Comparison of ENCODE assay signal across 20 cellular contexts in the genomic region with DNA sequence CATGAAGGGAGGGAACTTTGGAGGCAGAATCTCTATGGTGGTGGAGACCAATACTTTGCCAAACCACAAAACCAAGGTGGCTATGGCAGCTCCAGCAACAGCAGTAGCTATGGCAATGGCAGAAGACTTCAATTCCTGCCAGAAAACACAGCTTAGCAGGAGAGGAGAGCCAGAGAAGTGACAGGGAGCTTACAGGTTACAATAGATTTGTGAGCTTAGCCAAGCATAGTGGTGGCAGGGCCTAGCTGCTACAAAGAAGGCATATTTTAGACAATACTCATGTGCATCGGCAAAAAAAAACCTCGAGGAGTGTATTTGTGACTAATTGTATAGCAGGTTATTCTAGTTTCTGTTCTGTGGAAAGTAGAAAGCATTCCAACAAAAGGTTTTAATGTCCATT. TPM values are rescaled to one million over a fixed set of nuclear protein-coding genes. Genes with fewer than 3 reads are reported as not detected.
DNase-seq lines count a peak whose midpoint lies in the region; TF ChIP-seq lines count a peak whose summit lies in the region.
"Had no signal": no experiment of that assay in that cellular context is flagged by ENCODE, and none has a peak within 500 bp of the region (broad histone marks: within the 10 kb centered on the region; RNA-seq: fewer than 3 reads in every experiment).

No MANE protein-coding gene starts in this region.

- H3K4ac ChIP-seq in mesendoderm (ENCODE audit: low read depth, low read length) = no peak overlapping the region

- H3K9ac ChIP-seq in mesendoderm (ENCODE audit: low read length) = no peak overlapping the region
- H3K9ac ChIP-seq: BLaER1 had no signal

- TF ChIP-seq CTCF in breast epithelium (IDR thresholded peaks at IDR 0.05) = no peak
- TF ChIP-seq CTCF in MCF 10A (IDR thresholded peaks at IDR 0.05; ENCODE audit: unreplicated experiment) = no peak
- TF ChIP-seq CTCF in prostate gland (IDR thresholded peaks at IDR 0.05) = no peak
- TF ChIP-seq CTCF in A673 (conservative IDR thresholded peaks at IDR 0.05; ENCODE audit: low read depth, low read length) = no peak

- BruUV-seq in MCF 10A (replicated peaks; lab: Mats Ljungman, UMichigan) (no TSS peak), A673 (replicated peaks; lab: Mats Ljungman, UMichigan) (no TSS peak)

- intact Hi-C loops in breast epithelium (cut with DNase I; ENCODE audit: low total_unique reads) = no loop called here
- intact Hi-C loops in MCF 10A (cut with micrococcal nuclease) = no loop called here
- intact Hi-C loops in prostate gland (cut with DNase I) = no loop called here
- intact Hi-C loops in A673 (cut with micrococcal nuclease; ENCODE audit: unreplicated experiment) = no loop called here

- H3K56ac ChIP-seq in mesendoderm (ENCODE audit: low read length) = no peak overlapping the region

- H3K9me3 Mint-ChIP-seq in MCF 10A (ENCODE audit: unreplicated experiment) = peaks cover 15% of the 10 kb centered on the region

- H3K27ac ChIP-seq in breast epithelium (peak overlapping the region; percentile 20 to 52), epithelial cell of prostate (peak overlapping the region; percentile 85), prostate gland (no peak overlapping the region), mesendoderm (ENCODE audit: low read depth, low read length) (no peak overlapping the region), A673 (ENCODE audit: low read depth, low read length, poor library complexity, severe bottlenecking) (no peak overlapping the region)
- H3K27ac ChIP-seq: BLaER1, Peyer's patch had no signal

- H3K18ac ChIP-seq in mesendoderm (ENCODE audit: low read length) = no peak overlapping the region

- H2BK120ac ChIP-seq in mesendoderm (ENCODE audit: low read depth, low read length) = no peak overlapping the region

- no peaks in the 10 kb centered on the region for H3K9me3 ChIP-seq in breast epithelium
- no peaks in the 10 kb centered on the region for H3K9me3 ChIP-seq in prostate gland
- no peaks in the 10 kb centered on the region for H3K9me3 ChIP-seq in A673 (ENCODE audit: low read depth, low read length, poor library complexity, severe bottlenecking)
- H3K9me3 ChIP-seq: BLaER1, Peyer's patch had no signal

- no peaks in the 10 kb centered on the region for H3K79me1 ChIP-seq in mesendoderm (ENCODE audit: low read length)

- CTCF ChIA-PET in MCF 10A (lab: Yijun Ruan, JAX) (interaction anchor here (2.3 kb wide), 1 partner anchor 12 kb away, joined by 12 read pairs; no protein-coding TSS in a partner anchor), A673 (lab: Charles Lee) (interaction anchor here (1.0 kb wide), 1 partner anchor 1171 kb away, joined by 3 read pairs; no protein-coding TSS in a partner anchor)

- H3K4me3 ChIP-seq in breast epithelium = no peak overlapping the region
- H3K4me3 ChIP-seq in prostate gland = no peak overlapping the region
- no peak overlapping the region for H3K4me3 ChIP-seq in mesendoderm (ENCODE audit: low read length)
- H3K4me3 ChIP-seq in A673 (ENCODE audit: low read depth, low read length, poor library complexity, severe bottlenecking) = no peak overlapping the region
- H3K4me3 ChIP-seq: BLaER1, Peyer's patch had no signal

- H3K27me3 ChIP-seq in breast epithelium (no peaks in the 10 kb centered on the region), prostate gland (replicated peaks; ENCODE audit: insufficient read depth) (no peaks in the 10 kb centered on the region), mesendoderm (ENCODE audit: insufficient read depth, low read length, poor library complexity) (no peaks in the 10 kb centered on the region), A673 (replicated peaks; ENCODE audit: insufficient read depth, low read depth, low read length, poor library complexity) (no peaks in the 10 kb centered on the region)
- H3K27me3 ChIP-seq: BLaER1, Peyer's patch had no signal

- no peak overlapping the region for H3K27ac Mint-ChIP-seq in MCF 10A (ENCODE audit: low read depth, unreplicated experiment)

- no peaks in the 10 kb centered on the region for H3K4me1 ChIP-seq in breast epithelium
- no peaks in the 10 kb centered on the region for H3K4me1 ChIP-seq in prostate gland (replicated peaks)
- H3K4me1 ChIP-seq in mesendoderm (ENCODE audit: control insufficient read depth, low read depth, low read length) = no peaks in the 10 kb centered on the region
- no peaks in the 10 kb centered on the region for H3K4me1 ChIP-seq in A673 (ENCODE audit: insufficient read depth, low read length, poor library complexity, severe bottlenecking)
- H3K4me1 ChIP-seq: BLaER1 had no signal

- peaks cover 11% of the 10 kb centered on the region for H3K4me1 Mint-ChIP-seq in MCF 10A (ENCODE audit: insufficient read depth, unreplicated experiment)

- WGBS in prostate gland = 51% methylated on average over 2 of the region's 2 CpGs
- no CpG with 5 or more reads among the region's 2 CpGs for WGBS in mesendoderm (ENCODE audit: extremely low coverage, insufficient coverage, low lambda C conversion rate)

- H3K23ac ChIP-seq in mesendoderm (ENCODE audit: low read length) = no peak overlapping the region

- H3K4me2 ChIP-seq in mesendoderm (ENCODE audit: low read length) = no peak overlapping the region
- H3K4me2 ChIP-seq: BLaER1 had no signal

- H3K27me3 Mint-ChIP-seq in MCF 10A (ENCODE audit: insufficient read depth, unreplicated experiment) = no peaks in the 10 kb centered on the region

- H2BK5ac ChIP-seq in mesendoderm (ENCODE audit: low read length) = no peak overlapping the region

- no peak overlapping the region for H4K8ac ChIP-seq in mesendoderm (ENCODE audit: low read depth, low read length)

- H2BK15ac ChIP-seq in mesendoderm (replicated peaks; ENCODE audit: low read depth) = no peak overlapping the region

- no peaks in the 10 kb centered on the region for H3K79me2 ChIP-seq in mesendoderm (ENCODE audit: control insufficient read depth, insufficient read depth, low read length)

- DNase-seq in breast epithelium (ENCODE audit: low spot score in 2 of 2) (peak in 1 of 2 donors; percentile 60), MCF 10A (ENCODE audit: unreplicated experiment) (no peak), epithelial cell of prostate (ENCODE audit: low read depth, low spot score) (peak; percentile 76), prostate gland (ENCODE audit: low spot score) (peak; percentile 11), mesendoderm (no peak), COLO829 (ENCODE audit: low spot score) (no peak), A673 (ENCODE audit: low spot score) (no peak)
- DNase-seq in stimulated activated CD4-positive, alpha-beta T cell treated with anti-CD3 and anti-CD28 coated beads, Interleukin-4, amount 100 ng/mL, for 4 hours = no peak
- DNase-seq: DMS153, HCEC 1CT, IMR-90, Kasumi-1, NCI-H1105 treated with DMSO at 0.1 percent for 48 hours, NCI-H1694 treated with DMSO at 0.1 percent for 48 hours, NCI-H226, NCI-H524 treated with DMSO at 0.1 percent for 48 hours, Peyer's patch, SHP77 had no signal

- no peaks in the 10 kb centered on the region for H3K36me3 Mint-ChIP-seq in MCF 10A (ENCODE audit: insufficient read depth, unreplicated experiment)

- H2AK5ac ChIP-seq in mesendoderm (ENCODE audit: low read length) = no peak overlapping the region

- H3K36me3 ChIP-seq in breast epithelium (no peaks in the 10 kb centered on the region), prostate gland (no peaks in the 10 kb centered on the region), mesendoderm (ENCODE audit: control insufficient read depth, insufficient read depth, low read length) (no peaks in the 10 kb centered on the region), A673 (ENCODE audit: insufficient read depth, low read length, poor library complexity, severe bottlenecking) (no peaks in the 10 kb centered on the region)
- H3K36me3 ChIP-seq: BLaER1, Peyer's patch had no signal

- POLR2A ChIA-PET in MCF 10A (lab: Yijun Ruan, JAX) = interaction anchor here (0.9 to 1.5 kb wide), 4 partner anchors 9 to 772 kb away, joined by 3 to 6 read pairs (median 4); partner anchors contain the start of genes MIX23 and POLQ
- POLR2A ChIA-PET in A673 (lab: Charles Lee; ENCODE audit: low non-redundant PET) = no interaction called here

- TF ChIP-seq POLR2A in breast epithelium (IDR thresholded peaks at IDR 0.05) (no peak), prostate gland (IDR thresholded peaks at IDR 0.05) (no peak)

- H4K5ac ChIP-seq in mesendoderm (ENCODE audit: low read length) = no peak overlapping the region

- no peak overlapping the region for H3K4me3 Mint-ChIP-seq in MCF 10A (ENCODE audit: unreplicated experiment)

RNA-seq across cellular contexts. Expression of gene CSTA, which starts 6.4 kb away (rescaled TPM):
- total RNA-seq in breast epithelium = 10 to 100 TPM in 2 of 3 donors, 1 to 10 TPM in 1; 9.1 to 40.3 (median 15.7) TPM
- total RNA-seq in MCF 10A (2022) = 133 and 145 TPM in 2 replicates
- total RNA-seq in prostate gland = 10 to 100 TPM; 14.5 to 25.7 TPM
- polyA plus RNA-seq in mesendoderm (2013, experiment 1 of 2) = 0.55 TPM
- polyA plus RNA-seq in mesendoderm (2013, experiment 2 of 2) = 0.48 TPM
- total RNA-seq in A673 (2021) = 3.8 and 6.5 TPM in 2 replicates
- total RNA-seq: A172, IMR-90, Peyer's patch had no signal

Comparison
In these comparisons a context has a peak if more than half of its experiments do, and no peak if none do; other contexts are left out.
1. DNase-seq: peak in epithelial cell of prostate (single experiment) and prostate gland (single experiment); none in MCF 10A (single experiment), stimulated activated CD4-positive, alpha-beta T cell treated with anti-CD3 and anti-CD28 coated beads, Interleukin-4, amount 100 ng/mL, for 4 hours (0 of 2), mesendoderm (single experiment), COLO829 (single experiment) and A673 (single experiment).
2. H3K27ac ChIP-seq: peak in breast epithelium (2 of 2) and epithelial cell of prostate (single experiment); none in prostate gland (0 of 2), mesendoderm (single experiment) and A673 (single experiment).